In the genomic region with DNA sequence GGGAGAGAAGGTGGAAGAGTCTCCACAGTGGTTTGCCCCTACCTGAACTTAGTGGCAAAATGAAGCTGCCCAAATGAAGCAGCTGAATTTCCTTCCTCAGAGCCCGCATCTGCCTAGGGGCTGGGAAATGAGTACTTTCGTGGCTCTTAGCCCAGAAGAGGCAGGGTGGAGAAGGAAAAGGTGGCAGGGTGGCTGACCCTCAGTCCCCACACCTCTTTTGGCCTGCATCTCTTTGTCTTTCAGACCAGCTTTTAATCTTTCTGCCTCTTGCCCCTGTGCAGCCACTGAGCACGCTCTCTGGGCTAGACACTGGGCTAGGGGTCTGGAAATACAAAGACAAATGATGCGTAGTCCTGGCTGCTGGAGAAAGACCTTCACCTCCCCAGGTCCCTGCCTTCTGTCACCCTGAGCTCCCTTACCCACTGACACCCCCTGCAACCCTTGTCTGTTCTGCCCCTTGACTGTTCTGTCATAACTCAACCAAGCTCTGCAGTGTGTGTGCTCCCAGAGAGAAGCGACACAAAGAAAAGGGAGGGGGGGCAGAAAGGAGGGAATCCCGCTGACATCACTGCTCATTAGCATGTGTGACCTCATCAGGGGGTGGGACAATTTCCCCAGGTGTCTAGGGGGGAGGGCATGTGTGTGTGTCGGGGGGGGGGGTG, we compare ENCODE assay signal across 8 cellular contexts. TPM values are rescaled to one million over a fixed set of nuclear protein-coding genes. Genes with fewer than 3 reads are reported as not detected.
DNase-seq lines count a peak whose midpoint lies in the region; ATAC-seq and TF ChIP-seq lines count a peak whose summit lies in the region.

No MANE protein-coding gene starts in this region.

- peak overlapping the region; percentile 94 for H3K4me3 Mint-ChIP-seq in nephron progenitor cell

- H3K9me3 Mint-ChIP-seq in nephron progenitor cell: no peaks in the 10 kb centered on the region

- H3K27ac Mint-ChIP-seq in nephron progenitor cell: peak overlapping the region; percentile 99

- H3K36me3 ChIP-seq in ectodermal cell (ENCODE audit: control insufficient read depth, insufficient read depth, low read length) (no peaks in the 10 kb centered on the region), heart left ventricle (peaks cover 0 to 22% (median 12%) of the 10 kb centered on the region in 9 donors)

- peaks cover 22% of the 10 kb centered on the region for H3K27me3 ChIP-seq in ectodermal cell (ENCODE audit: control insufficient read depth, insufficient read depth, low read length, poor library complexity, severe bottlenecking)
- no peaks in the 10 kb centered on the region for H3K27me3 ChIP-seq in heart left ventricle

- H3K27me3 Mint-ChIP-seq in nephron progenitor cell (ENCODE audit: low read depth, poor library complexity): peaks cover 4% of the 10 kb centered on the region

- TF ChIP-seq POLR2A in heart left ventricle (IDR thresholded peaks at IDR 0.05): no peak

- peak; percentile 59 for DNase-seq in activated CD8-positive, alpha-beta memory T cell treated with anti-CD3 and anti-CD28 coated beads, Interleukin-2, amount 50 U/mL, for 4 hours
- DNase-seq in activated CD8-positive, alpha-beta memory T cell treated with anti-CD3 and anti-CD28 coated beads, Interleukin-2, amount 50 U/mL, for 48 hours: no peak
- peak; percentile 8 for DNase-seq in OCI-M1 (lab: John Stamatoyannopoulos, UW)
- peak; percentile 68 for DNase-seq in nephron progenitor cell
- DNase-seq in heart left ventricle: no peak

- no peak for TF ChIP-seq CTCF in nephron progenitor cell (IDR thresholded peaks at IDR 0.05)
- TF ChIP-seq CTCF in heart left ventricle (IDR thresholded peaks at IDR 0.05): no peak

- peaks cover 11% of the 10 kb centered on the region for H3K36me3 Mint-ChIP-seq in nephron progenitor cell (ENCODE audit: low read depth)

- no peak overlapping the region for H3K4me3 ChIP-seq in ectodermal cell (ENCODE audit: insufficient read depth, low read depth, low read length)
- no peak overlapping the region for H3K4me3 ChIP-seq in heart left ventricle

- H3K9me3 ChIP-seq in ectodermal cell (ENCODE audit: control insufficient read depth, low read length) (no peaks in the 10 kb centered on the region), heart left ventricle (no peaks in the 10 kb centered on the region)

- H3K4me1 ChIP-seq in ectodermal cell (ENCODE audit: control insufficient read depth, insufficient read depth, low read length) (peaks cover 33% of the 10 kb centered on the region), heart left ventricle (peaks cover 0 to 25% (median 8%) of the 10 kb centered on the region in 12 donors)

- WGBS in ectodermal cell, 2 experiments: 36 to 42% methylated on average over 6 to 7 of the region's 7 CpGs
- 23 to 35% (median 26%) methylated on average over 6 to 7 of the region's 7 CpGs for WGBS in heart left ventricle, 4 donors

- ATAC-seq in GM19467 (IDR thresholded peaks at IDR 0.05; ENCODE audit: unreplicated experiment) (no peak), HG03378 (IDR thresholded peaks at IDR 0.05; ENCODE audit: unreplicated experiment) (no peak), heart left ventricle (no peak)

- H3K4me1 Mint-ChIP-seq in nephron progenitor cell: peaks cover 68% of the 10 kb centered on the region

- intact Hi-C loops in heart left ventricle (cut with DNase I): no loop called here

- H3K27ac ChIP-seq in ectodermal cell (ENCODE audit: insufficient read depth, low read depth, low read length, poor library complexity, severe bottlenecking) (peak overlapping the region; percentile 56), heart left ventricle (no peak overlapping the region)

RNA-seq across cellular contexts. Expression of a gene that starts 0.4 kb away (rescaled TPM):
- polyA plus RNA-seq in ectodermal cell (2013, experiment 1 of 4): 2.5 TPM
- 2.1 TPM for polyA plus RNA-seq in ectodermal cell (2013, experiment 2 of 4)
- 2.9 TPM for polyA plus RNA-seq in ectodermal cell (2013, experiment 3 of 4)
- 2.2 TPM for polyA plus RNA-seq in ectodermal cell (2013, experiment 4 of 4)
- under 1 TPM in 1 of 9 donors, not detected in 8; 0.21 TPM for total RNA-seq in heart left ventricle
- under 1 TPM in 1 of 2 donors, not detected in 1; 0.06 TPM for polyA plus RNA-seq in heart left ventricle

RNA-seq across cellular contexts. Expression of a gene that starts 11.1 kb away (rescaled TPM):
- polyA plus RNA-seq in ectodermal cell (2013, experiment 1 of 4): 11.0 TPM
- polyA plus RNA-seq in ectodermal cell (2013, experiment 2 of 4): 9.9 TPM
- polyA plus RNA-seq in ectodermal cell (2013, experiment 3 of 4): 8.2 TPM
- 10.9 TPM for polyA plus RNA-seq in ectodermal cell (2013, experiment 4 of 4)
- 100 to 1,000 TPM in 3 of 9 donors, 10 to 100 TPM in 6; 47.9 to 128 (median 64.5) TPM for total RNA-seq in heart left ventricle
- polyA plus RNA-seq in heart left ventricle: 10 to 100 TPM; 11.0 to 99.9 TPM

RNA-seq across cellular contexts. Expression of a gene that starts 36.3 kb away (rescaled TPM):
- 69.1 TPM for polyA plus RNA-seq in ectodermal cell (2013, experiment 1 of 4)
- polyA plus RNA-seq in ectodermal cell (2013, experiment 2 of 4): 75.9 TPM
- polyA plus RNA-seq in ectodermal cell (2013, experiment 3 of 4): 55.1 TPM
- polyA plus RNA-seq in ectodermal cell (2013, experiment 4 of 4): 60.9 TPM
- 10 to 100 TPM; 35.4 to 45.0 (median 41.6) TPM for total RNA-seq in heart left ventricle
- polyA plus RNA-seq in heart left ventricle: 10 to 100 TPM; 14.8 to 52.7 TPM

RNA-seq across cellular contexts. Expression of a gene that starts 46.3 kb away (rescaled TPM):
- 44.5 TPM for polyA plus RNA-seq in ectodermal cell (2013, experiment 1 of 4)
- polyA plus RNA-seq in ectodermal cell (2013, experiment 2 of 4): 34.8 TPM
- 29.0 TPM for polyA plus RNA-seq in ectodermal cell (2013, experiment 3 of 4)
- 28.1 TPM for polyA plus RNA-seq in ectodermal cell (2013, experiment 4 of 4)
- 10 to 100 TPM; 14.0 to 90.6 (median 24.8) TPM for total RNA-seq in heart left ventricle
- 10 to 100 TPM; 18.9 to 25.7 TPM for polyA plus RNA-seq in heart left ventricle

RNA-seq across cellular contexts. Expression of a gene that starts 46.5 kb away (rescaled TPM):
- polyA plus RNA-seq in ectodermal cell (2013, experiment 1 of 4): 155 TPM
- polyA plus RNA-seq in ectodermal cell (2013, experiment 2 of 4): 152 TPM
- 117 TPM for polyA plus RNA-seq in ectodermal cell (2013, experiment 3 of 4)
- polyA plus RNA-seq in ectodermal cell (2013, experiment 4 of 4): 120 TPM
- 10 to 100 TPM; 37.2 to 60.2 (median 48.8) TPM for total RNA-seq in heart left ventricle
- 100 to 1,000 TPM in 1 of 2 donors, 10 to 100 TPM in 1; 10.4 to 101 TPM for polyA plus RNA-seq in heart left ventricle

Comparison
In these comparisons a context has a peak if more than half of its experiments do, and no peak if none do; other contexts are left out.
1. DNase-seq: peak in activated CD8-positive, alpha-beta memory T cell treated with anti-CD3 and anti-CD28 coated beads, Interleukin-2, amount 50 U/mL, for 4 hours (single experiment), OCI-M1 (single experiment) and nephron progenitor cell (single experiment); none in activated CD8-positive, alpha-beta memory T cell treated with anti-CD3 and anti-CD28 coated beads, Interleukin-2, amount 50 U/mL, for 48 hours (single experiment) and heart left ventricle (0 of 5).